In the genomic region with DNA sequence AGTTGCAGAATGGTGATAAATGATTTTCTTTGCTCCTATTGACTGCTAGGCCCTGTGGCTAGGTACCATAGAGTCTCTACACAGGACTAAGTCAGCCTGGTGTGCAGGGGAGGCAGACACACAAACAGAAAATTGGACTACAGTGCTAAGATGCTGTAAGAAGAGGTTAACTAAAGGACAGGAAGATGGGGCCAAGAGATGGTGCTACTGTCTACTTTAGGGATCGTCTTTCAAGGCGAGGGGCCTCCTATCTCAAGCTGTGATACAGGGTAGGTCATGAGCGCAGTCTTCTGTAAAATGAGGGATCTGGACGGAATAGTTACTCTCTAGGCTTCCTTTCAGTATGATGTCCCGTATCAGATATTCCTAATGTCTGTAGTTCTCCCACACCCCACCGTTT, we compare ENCODE assay signal across 1 cellular context.
TF ChIP-seq lines count a peak whose summit lies in the region.

No MANE protein-coding gene starts in this region.

TF ChIP-seq in HepG2, 621 proteins besides CTCF, POLR2A, EP300 and RAD21:
- TF ChIP-seq PLRG1 (conservative IDR thresholded peaks at IDR 0.05), result no peak
- TF ChIP-seq, protein P1, sequence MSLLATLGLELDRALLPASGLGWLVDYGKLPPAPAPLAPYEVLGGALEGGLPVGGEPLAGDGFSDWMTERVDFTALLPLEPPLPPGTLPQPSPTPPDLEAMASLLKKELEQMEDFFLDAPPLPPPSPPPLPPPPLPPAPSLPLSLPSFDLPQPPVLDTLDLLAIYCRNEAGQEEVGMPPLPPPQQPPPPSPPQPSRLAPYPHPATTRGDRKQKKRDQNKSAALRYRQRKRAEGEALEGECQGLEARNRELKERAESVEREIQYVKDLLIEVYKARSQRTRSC (CRISPR knock-in tag; IDR thresholded peaks at IDR 0.05; ENCODE audit: low read depth), result no peak
- TF ChIP-seq ZNF430 (CRISPR knock-in tag; IDR thresholded peaks at IDR 0.05), result peak; percentile 16; the same call in 1 of the 2 replicates
- TF ChIP-seq TSC22D2 (CRISPR knock-in tag; IDR thresholded peaks at IDR 0.05; ENCODE audit: borderline replicate concordance), result no peak
- 0 out of 2 replicates have a peak, but pooled peaks have one; percentile 18 for TF ChIP-seq ZBTB20 (CRISPR knock-in tag; IDR thresholded peaks at IDR 0.05; ENCODE audit: borderline replicate concordance, low read depth)
- TF ChIP-seq FLYWCH1 (CRISPR knock-in tag; IDR thresholded peaks at IDR 0.05), result no peak
- 0 out of 2 replicates have a peak, but pooled peaks have one; percentile 26 for TF ChIP-seq GTF2F1 (IDR thresholded peaks at IDR 0.05; ENCODE audit: low read length)
- no peak for TF ChIP-seq ZNF362 (CRISPR knock-in tag; IDR thresholded peaks at IDR 0.05; ENCODE audit: borderline replicate concordance)
- no peak for TF ChIP-seq ZNF557 (CRISPR knock-in tag; IDR thresholded peaks at IDR 0.05)
- TF ChIP-seq ZSCAN21 (CRISPR knock-in tag; IDR thresholded peaks at IDR 0.05; ENCODE audit: borderline replicate concordance), result no peak; the same call in 1 of the 2 replicates
- TF ChIP-seq SRY (CRISPR knock-in tag; IDR thresholded peaks at IDR 0.05), result 0 out of 2 replicates have a peak, but pooled peaks have one; percentile 11
- TF ChIP-seq, protein P2, sequence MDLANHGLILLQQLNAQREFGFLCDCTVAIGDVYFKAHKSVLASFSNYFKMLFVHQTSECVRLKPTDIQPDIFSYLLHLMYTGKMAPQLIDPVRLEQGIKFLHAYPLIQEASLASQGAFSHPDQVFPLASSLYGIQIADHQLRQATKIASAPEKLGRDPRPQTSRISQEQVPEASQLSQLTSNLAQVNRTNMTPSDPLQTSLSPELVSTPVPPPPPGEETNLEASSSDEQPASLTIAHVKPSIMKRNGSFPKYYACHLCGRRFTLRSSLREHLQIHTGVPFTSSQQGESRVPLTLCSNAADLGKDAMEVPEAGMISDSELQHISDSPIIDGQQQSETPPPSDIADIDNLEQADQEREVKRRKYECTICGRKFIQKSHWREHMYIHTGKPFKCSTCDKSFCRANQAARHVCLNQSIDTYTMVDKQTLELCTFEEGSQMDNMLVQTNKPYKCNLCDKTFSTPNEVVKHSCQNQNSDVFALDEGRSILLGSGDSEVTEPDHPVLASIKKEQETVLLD (CRISPR knock-in tag; IDR thresholded peaks at IDR 0.05; ENCODE audit: low read depth), result no peak
- 0 out of 2 replicates have a peak, but pooled peaks have one; percentile 57 for TF ChIP-seq FOXM1 (CRISPR knock-in tag; IDR thresholded peaks at IDR 0.05)
- no peak for TF ChIP-seq DMAP1 (CRISPR knock-in tag; IDR thresholded peaks at IDR 0.05)
TF ChIP-seq in HepG2: peak in this region for 5.
